8 cellular contexts compared by ENCODE assay signal in genomic region chr10:80407836-80408197, GRCh38. TPM values are rescaled to one million over a fixed set of nuclear protein-coding genes. Genes with fewer than 3 reads are reported as not detected.
DNase-seq lines count a peak whose midpoint lies in the region; ATAC-seq and TF ChIP-seq lines count a peak whose summit lies in the region.

No MANE protein-coding gene starts in this region.

- H3K27me3 ChIP-seq in PC-9 (ENCODE audit: insufficient read depth, low read depth) (no peaks in the 10 kb centered on the region), layer of hippocampus (ENCODE audit: control insufficient read depth, insufficient read depth, low read length) (no peaks in the 10 kb centered on the region)

- POLR2A ChIA-PET in PC-9 (lab: Charles Lee; ENCODE audit: unreplicated experiment): interaction anchor here (0.6 to 1.8 kb wide), 12 partner anchors 27 to 1050 kb away, joined by 3 to 45 read pairs (median 6); no protein-coding TSS in a partner anchor

- H3K27ac ChIP-seq in PC-9: peak overlapping the region; percentile 67
- peak overlapping the region; percentile 82 for H3K27ac ChIP-seq in layer of hippocampus (ENCODE audit: low read depth, low read length)

- no peaks in the 10 kb centered on the region for H3K9me3 ChIP-seq in PC-9 (ENCODE audit: insufficient read depth, low read depth)

- ATAC-seq in GM18861 (IDR thresholded peaks at IDR 0.05; ENCODE audit: unreplicated experiment) (peak; percentile 15), HG02870 (IDR thresholded peaks at IDR 0.05; ENCODE audit: unreplicated experiment) (peak; percentile 15)

- H3K79me2 ChIP-seq in PC-9 (ENCODE audit: low read depth): peaks cover 35% of the 10 kb centered on the region

- H3K4me3 ChIP-seq in PC-9: peak overlapping the region; percentile 87
- H3K4me3 ChIP-seq in astrocyte of the cerebellum (ENCODE audit: low read depth, low read length): peak overlapping the region; percentile 63

- TSS peak; percentile 99 for BruUV-seq in PC-9 (replicated peaks; lab: Mats Ljungman, UMichigan)

- H3K4me1 ChIP-seq in PC-9 (replicated peaks; ENCODE audit: insufficient read depth): peaks cover 24% of the 10 kb centered on the region

- peak overlapping the region; percentile 84 for H3K4me2 ChIP-seq in PC-9

- DNase-seq in PC-9 (peak; percentile 67 to 76), astrocyte of the cerebellum (ENCODE audit: low read depth) (no peak), HPDE6-E6E7 (ENCODE audit: extremely low spot score) (no peak), GM20000 (ENCODE audit: low spot score) (no peak)
- DNase-seq in stimulated activated CD4-positive, alpha-beta T cell treated with anti-CD3 and anti-CD28 coated beads, Interleukin-1b, Interleukin-23, amount 100 ng/mL, for 48 hours: peak; percentile 64

- CTCF ChIA-PET in PC-9 (lab: Charles Lee): interaction anchor here (0.6 to 1.0 kb wide), 5 partner anchors 36 to 129 kb away, joined by 3 to 6 read pairs (median 5); no protein-coding TSS in a partner anchor

- no peaks in the 10 kb centered on the region for H3K9me2 ChIP-seq in PC-9 (ENCODE audit: insufficient read depth)

- intact Hi-C loops in PC-9 (cut with micrococcal nuclease; ENCODE audit: unreplicated experiment): loop anchor here (1.0 to 2.0 kb wide), 3 partner anchors 21 to 97 kb away; no protein-coding TSS in a partner anchor

- TF ChIP-seq CTCF in PC-9 (conservative IDR thresholded peaks at IDR 0.05) (peak; percentile 27; the same call in 1 of the 2 replicates), astrocyte of the cerebellum (IDR thresholded peaks at IDR 0.05; ENCODE audit: low read depth, low read length, missing control alignments) (no peak), GM20000 (IDR thresholded peaks at IDR 0.05; ENCODE audit: extremely low read depth, missing control alignments) (no peak)

- peak overlapping the region; percentile 92 for H2AFZ ChIP-seq in PC-9

- H3F3A ChIP-seq in PC-9 (ENCODE audit: insufficient read depth, low read depth): peaks cover 20% of the 10 kb centered on the region; the same call in 1 of the 2 replicates

- H4K20me1 ChIP-seq in PC-9 (ENCODE audit: insufficient read depth): no peaks in the 10 kb centered on the region; the same call in 1 of the 2 replicates

- in situ Hi-C loops in astrocyte of the cerebellum (cut with HindIII; ENCODE audit: low sequenced_read_pairs): no loop called here

- no peaks in the 10 kb centered on the region for H3K36me3 ChIP-seq in PC-9 (ENCODE audit: low read depth)

RNA-seq across cellular contexts. Expression of gene PRXL2A, which starts 0.5 kb away (rescaled TPM):
- total RNA-seq in PC-9 (2021): 88.7 and 105 TPM in 2 replicates

RNA-seq across cellular contexts. Expression of gene TSPAN14, which starts 46.3 kb away (rescaled TPM):
- total RNA-seq in PC-9 (2021): 114 and 135 TPM in 2 replicates

RNA-seq across cellular contexts. Expression of gene DYDC2, which starts 51.2 kb away (rescaled TPM):
- not detected in 2 replicates for total RNA-seq in PC-9 (2021)

RNA-seq across cellular contexts. Expression of gene DYDC1, which starts 51.3 kb away (rescaled TPM):
- not detected in 2 replicates for total RNA-seq in PC-9 (2021)

Comparison
In these comparisons a context has a peak if more than half of its experiments do, and no peak if none do; other contexts are left out.
1. DNase-seq: peak in PC-9 (2 of 2) and stimulated activated CD4-positive, alpha-beta T cell treated with anti-CD3 and anti-CD28 coated beads, Interleukin-1b, Interleukin-23, amount 100 ng/mL, for 48 hours (single experiment); none in astrocyte of the cerebellum (single experiment), HPDE6-E6E7 (single experiment) and GM20000 (single experiment).